Comparison of ENCODE assay signal across 8 cellular contexts in genomic region chr1:244971524-244972216, GRCh38.
DNase-seq lines count a peak whose midpoint lies in the region; ATAC-seq, FAIRE-seq and TF ChIP-seq lines count a peak whose summit lies in the region.

No MANE protein-coding gene starts in this region.

- no peaks in the 10 kb centered on the region for H3K79me1 ChIP-seq in mesendoderm (ENCODE audit: low read length)

- WGBS in mesendoderm (ENCODE audit: extremely low coverage, insufficient coverage, low lambda C conversion rate): no CpG with 5 or more reads among the region's 11 CpGs

- DNase-seq in GM12864 (ENCODE audit: low read depth) (no peak), NCI-H146 treated with DMSO at 0.1 percent for 48 hours (lab: John Stamatoyannopoulos, UW; ENCODE audit: unreplicated experiment) (peak; percentile 78), bronchial epithelial cell (ENCODE audit: low read depth) (no peak), mesendoderm (no peak), NCI-H2171 treated with DMSO at 0.1 percent for 48 hours (lab: John Stamatoyannopoulos, UW) (no peak), NCI-H187 treated with DMSO at 0.1 percent for 48 hours (lab: John Stamatoyannopoulos, UW) (no peak)
- no peak for DNase-seq in activated CD8-positive, alpha-beta memory T cell treated with anti-CD3 and anti-CD28 coated beads, Interleukin-2, amount 50 U/mL, for 48 hours

- ATAC-seq in GM19397 (IDR thresholded peaks at IDR 0.05; ENCODE audit: unreplicated experiment): no peak

- H3K27me3 ChIP-seq in bronchial epithelial cell (ENCODE audit: control insufficient read depth, insufficient read depth, low read length) (no peaks in the 10 kb centered on the region), mesendoderm (ENCODE audit: insufficient read depth, low read length, poor library complexity) (no peaks in the 10 kb centered on the region)

- H3K23ac ChIP-seq in mesendoderm (ENCODE audit: low read length): no peak overlapping the region

- H3K4ac ChIP-seq in mesendoderm (ENCODE audit: low read depth, low read length): no peak overlapping the region

- no peak overlapping the region for H4K8ac ChIP-seq in mesendoderm (ENCODE audit: low read depth, low read length)

- FAIRE-seq in bronchial epithelial cell (lab: Jason Lieb, UNC): no peak

- peak overlapping the region; percentile 82 for H3K9ac ChIP-seq in mesendoderm (ENCODE audit: low read length)

- H3K79me2 ChIP-seq in mesendoderm (ENCODE audit: control insufficient read depth, insufficient read depth, low read length): no peaks in the 10 kb centered on the region

- H3K36me3 ChIP-seq in bronchial epithelial cell (ENCODE audit: control insufficient read depth, insufficient read depth, low read length) (no peaks in the 10 kb centered on the region), mesendoderm (ENCODE audit: control insufficient read depth, insufficient read depth, low read length) (no peaks in the 10 kb centered on the region)

- H3K27ac ChIP-seq in mesendoderm (ENCODE audit: low read depth, low read length): peak overlapping the region; percentile 100

- H3K4me3 ChIP-seq in GM12864 (ENCODE audit: low read depth, low read length): peak overlapping the region; percentile 66
- peak overlapping the region; percentile 80 for H3K4me3 ChIP-seq in bronchial epithelial cell (ENCODE audit: low read depth, low read length)
- H3K4me3 ChIP-seq in mesendoderm (ENCODE audit: low read length): peak overlapping the region; percentile 74

- H3K4me2 ChIP-seq in mesendoderm (ENCODE audit: low read length): peak overlapping the region; percentile 74

- H3K56ac ChIP-seq in mesendoderm (ENCODE audit: low read length): peak overlapping the region; percentile 94

- TF ChIP-seq CTCF in GM12864 (IDR thresholded peaks at IDR 0.05; ENCODE audit: low read depth, low read length, missing control alignments) (no peak), bronchial epithelial cell (IDR thresholded peaks at IDR 0.05; ENCODE audit: insufficient read depth, low read length, severe bottlenecking) (no peak)

- H3K18ac ChIP-seq in mesendoderm (ENCODE audit: low read length): no peak overlapping the region

- no peak overlapping the region for H2AK5ac ChIP-seq in mesendoderm (ENCODE audit: low read length)

- no peak overlapping the region for H2BK120ac ChIP-seq in mesendoderm (ENCODE audit: low read depth, low read length)

- H4K5ac ChIP-seq in mesendoderm (ENCODE audit: low read length): peak overlapping the region; percentile 86

- no peaks in the 10 kb centered on the region for H3K4me1 ChIP-seq in mesendoderm (ENCODE audit: control insufficient read depth, low read depth, low read length)

- no peak overlapping the region for H2BK5ac ChIP-seq in mesendoderm (ENCODE audit: low read length)

- no peak overlapping the region for H2BK15ac ChIP-seq in mesendoderm (replicated peaks; ENCODE audit: low read depth)
